25 cellular contexts compared by ENCODE assay signal in the genomic region with DNA sequence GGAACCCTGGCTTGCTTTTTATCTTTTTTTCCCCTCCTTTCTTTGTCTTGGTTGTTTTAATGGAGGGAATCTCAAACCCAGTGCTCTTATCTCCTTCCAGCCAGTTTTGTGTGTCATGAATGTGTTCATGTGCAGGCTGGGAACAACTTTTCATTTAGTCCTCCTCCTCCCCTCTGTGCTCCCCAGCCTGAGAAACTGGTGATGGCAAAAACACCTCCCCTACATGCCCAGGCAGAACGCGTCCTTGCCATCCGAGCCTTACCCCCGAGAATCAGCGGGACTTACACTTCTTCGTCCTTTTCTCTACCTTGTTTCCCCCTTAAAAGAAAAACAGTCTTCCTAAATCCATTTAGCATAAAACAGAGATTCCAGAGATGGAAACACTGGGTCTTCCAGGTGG. TPM values are rescaled to one million over a fixed set of nuclear protein-coding genes. Genes with fewer than 3 reads are reported as not detected.
A peak's percentile ranks its signal among the peaks of the same experiment; 100 is the strongest.
DNase-seq lines count a peak whose midpoint lies in the region; ATAC-seq, FAIRE-seq and TF ChIP-seq lines count a peak whose summit lies in the region.
"Had no signal": no experiment of that assay in that cellular context is flagged by ENCODE, and none has a peak within 500 bp of the region (broad histone marks: within the 10 kb centered on the region; RNA-seq: fewer than 3 reads in every experiment).

No MANE protein-coding gene starts in this region.

- peak overlapping the region; percentile 36 to 69 (median 54) for H3K27ac ChIP-seq in gastrocnemius medialis
- H3K27ac ChIP-seq in kidney (ENCODE audit: low read depth in 2 of 2, low read length in 2 of 2), result peak overlapping the region in 1 of 2 donors; percentile 44
- H3K27ac ChIP-seq: GM23248 had no signal

- H3K9ac ChIP-seq in iPS-15b (ENCODE audit: low read depth, low read length) (peak overlapping the region; percentile 37), kidney (ENCODE audit: low read length in 2 of 2) (no peak overlapping the region)
- H3K9ac ChIP-seq: GM23248 had no signal

- no peak for FAIRE-seq in kidney (lab: Jason Lieb, UNC)
- FAIRE-seq: endometrium had no signal

- TF ChIP-seq POLR2A in gastrocnemius medialis (IDR thresholded peaks at IDR 0.05), result no peak

- H3K4me1 Mint-ChIP-seq in activated T-helper 17 cell treated with anti-CD3 and anti-CD28 coated beads, Interleukin-2, amount 50 U/mL, for 72 hours, result peaks cover 8% of the 10 kb centered on the region

- H3K4me1 ChIP-seq in iPS-15b (ENCODE audit: control insufficient read depth, insufficient read depth, low read length) (no peaks in the 10 kb centered on the region), gastrocnemius medialis (peaks cover 8 to 17% of the 10 kb centered on the region in 2 donors), kidney (ENCODE audit: control insufficient read depth in 1 of 2, insufficient read depth in 1 of 2, low read depth in 1 of 2, low read length in 2 of 2) (peaks cover 8 to 12% of the 10 kb centered on the region in 2 donors)

- H3K9me3 Mint-ChIP-seq in activated T-helper 17 cell treated with anti-CD3 and anti-CD28 coated beads, Interleukin-2, amount 50 U/mL, for 72 hours, result no peaks in the 10 kb centered on the region
- H3K9me3 Mint-ChIP-seq: mesothelial cell of epicardium; natural killer cell treated with Interleukin-12 subunit alpha and Interleukin-12 subunit beta and Interleukin-15 and Interleukin-18, amount 100 ng/mL, for 72 hours; T-cell had no signal

- no peaks in the 10 kb centered on the region for H3K36me3 Mint-ChIP-seq in activated T-helper 17 cell treated with anti-CD3 and anti-CD28 coated beads, Interleukin-2, amount 50 U/mL, for 72 hours (ENCODE audit: low read depth)
- H3K36me3 Mint-ChIP-seq: mesothelial cell of epicardium; natural killer cell treated with Interleukin-12 subunit alpha and Interleukin-12 subunit beta and Interleukin-15 and Interleukin-18, amount 100 ng/mL, for 72 hours; T-cell had no signal

- TF ChIP-seq CTCF in gastrocnemius medialis (IDR thresholded peaks at IDR 0.05 in 4 of 5, conservative IDR thresholded peaks at IDR 0.05 in 1 of 5), result no peak
- no peak for TF ChIP-seq CTCF in kidney (IDR thresholded peaks at IDR 0.05; ENCODE audit: borderline replicate concordance, extremely low read depth, insufficient read depth)

- intact Hi-C loops in gastrocnemius medialis (cut with DNase I; ENCODE audit: low total_unique reads), result no loop called here
- intact Hi-C loops in kidney (cut with DNase I), result no loop called here

- H3K4me3 Mint-ChIP-seq in activated T-helper 17 cell treated with anti-CD3 and anti-CD28 coated beads, Interleukin-2, amount 50 U/mL, for 72 hours, result no peak overlapping the region
- H3K4me3 Mint-ChIP-seq: mesothelial cell of epicardium; natural killer cell treated with Interleukin-12 subunit alpha and Interleukin-12 subunit beta and Interleukin-15 and Interleukin-18, amount 100 ng/mL, for 72 hours; T-cell had no signal

- H3K9me3 ChIP-seq in iPS-15b (ENCODE audit: control insufficient read depth, insufficient read depth, low read length), result no peaks in the 10 kb centered on the region
- no peaks in the 10 kb centered on the region for H3K9me3 ChIP-seq in gastrocnemius medialis
- H3K9me3 ChIP-seq in kidney (ENCODE audit: control insufficient read depth in 1 of 2, low read length in 2 of 2), result no peaks in the 10 kb centered on the region

- no peak overlapping the region for H3K4me3 ChIP-seq in H7 (ENCODE audit: insufficient read depth, low read depth, low read length)
- H3K4me3 ChIP-seq in iPS-15b (ENCODE audit: low read depth, low read length), result no peak overlapping the region
- H3K4me3 ChIP-seq in gastrocnemius medialis, result no peak overlapping the region
- H3K4me3 ChIP-seq in kidney (ENCODE audit: low read length in 2 of 2), result no peak overlapping the region
- H3K4me3 ChIP-seq: GM23248 had no signal

- no peaks in the 10 kb centered on the region for H3K27me3 ChIP-seq in H7 (ENCODE audit: control insufficient read depth, insufficient read depth, low read length)
- H3K27me3 ChIP-seq in iPS-15b (ENCODE audit: control insufficient read depth, insufficient read depth, low read length), result no peaks in the 10 kb centered on the region
- H3K27me3 ChIP-seq in gastrocnemius medialis, result no peaks in the 10 kb centered on the region

- ATAC-seq in activated T-helper 17 cell treated with anti-CD3 and anti-CD28 coated beads, Interleukin-2, amount 50 U/mL, for 72 hours (replicated peaks), result no peak
- ATAC-seq in gastrocnemius medialis (no peak), GM21825 (IDR thresholded peaks at IDR 0.05; ENCODE audit: unreplicated experiment) (no peak), GM19395 (IDR thresholded peaks at IDR 0.05; ENCODE audit: unreplicated experiment) (no peak), GM19023 (IDR thresholded peaks at IDR 0.05; ENCODE audit: unreplicated experiment) (no peak)
- ATAC-seq: natural killer cell treated with Interleukin-12 subunit alpha and Interleukin-12 subunit beta and Interleukin-15 and Interleukin-18, amount 100 ng/mL, for 72 hours; T-cell had no signal

- H3K36me3 ChIP-seq in H7 (replicated peaks; ENCODE audit: control insufficient read depth, insufficient read depth, low read length) (no peaks in the 10 kb centered on the region), iPS-15b (ENCODE audit: control insufficient read depth, insufficient read depth, low read length) (no peaks in the 10 kb centered on the region), gastrocnemius medialis (no peaks in the 10 kb centered on the region), kidney (ENCODE audit: control insufficient read depth in 1 of 2, insufficient read depth in 2 of 2, low read length in 2 of 2) (no peaks in the 10 kb centered on the region)

- in situ Hi-C loops in gastrocnemius medialis (cut with MboI; ENCODE audit: low sequenced_read_pairs in 4 of 4), result no loop called here

- DNase-seq in H7 (peak; percentile 31), gastrocnemius medialis (no peak), kidney (no peak)
- DNase-seq: activated CD8-positive, alpha-beta memory T cell treated with anti-CD3 and anti-CD28 coated beads, Interleukin-2, amount 50 U/mL, for 48 hours; activated naive CD4-positive, alpha-beta T cell treated with Interleukin-2 at 50 U/mL for 16 hours; DND-41; GM23248; hippocampal formation; kidney glomerular epithelial cell; NCI-H1417 treated with DMSO at 0.1 percent for 48 hours; NCI-H2171; NCI-H526; SHP77 treated with DMSO at 0.1 percent for 48 hours; stimulated activated CD4-positive, alpha-beta T cell treated with anti-CD3 and anti-CD28 coated beads, Interleukin-15, amount 100 ng/mL, for 24 hours; T-cell had no signal

- H3K27ac Mint-ChIP-seq in activated T-helper 17 cell treated with anti-CD3 and anti-CD28 coated beads, Interleukin-2, amount 50 U/mL, for 72 hours, result peak overlapping the region; percentile 27
- H3K27ac Mint-ChIP-seq: mesothelial cell of epicardium had no signal

- no peaks in the 10 kb centered on the region for H3K27me3 Mint-ChIP-seq in activated T-helper 17 cell treated with anti-CD3 and anti-CD28 coated beads, Interleukin-2, amount 50 U/mL, for 72 hours
- H3K27me3 Mint-ChIP-seq: natural killer cell treated with Interleukin-12 subunit alpha and Interleukin-12 subunit beta and Interleukin-15 and Interleukin-18, amount 100 ng/mL, for 72 hours; T-cell had no signal

RNA-seq across cellular contexts. Expression of a gene that starts 10.8 kb away (rescaled TPM):
- 1.1 and 2.2 TPM in 2 replicates for total RNA-seq in H7 (2014; rRNA removed; shearing (Covaris generic))
- under 1 TPM; 0.08 to 0.82 TPM for total RNA-seq in activated T-helper 17 cell treated with anti-CD3 and anti-CD28 coated beads, Interleukin-2, amount 50 U/mL, for 72 hours
- total RNA-seq in gastrocnemius medialis (10 to 100 TPM in 3 of 4 donors, 1 to 10 TPM in 1; 3.8 to 20.3 (median 13.1) TPM), kidney (25.7 TPM)
- polyA plus RNA-seq in kidney (ENCODE audit: insufficient read depth, low read depth, low replicate concordance), result 28.2 TPM
- total RNA-seq: GM23248, OCI-LY7 had no signal

RNA-seq across cellular contexts. Expression of a gene that starts 19.8 kb away (rescaled TPM):
- 4.2 and 7.2 TPM in 2 replicates for total RNA-seq in H7 (2014; rRNA removed; shearing (Covaris generic))
- 1 to 10 TPM; 2.0 to 6.5 TPM for total RNA-seq in activated T-helper 17 cell treated with anti-CD3 and anti-CD28 coated beads, Interleukin-2, amount 50 U/mL, for 72 hours
- over 10,000 TPM in 1 of 4 donors, 1,000 to 10,000 TPM in 3; 5,017 to 11,453 (median 7,253) TPM for total RNA-seq in gastrocnemius medialis
- total RNA-seq in kidney, result 2.2 TPM
- polyA plus RNA-seq in kidney (ENCODE audit: insufficient read depth, low read depth, low replicate concordance), result 86.6 TPM
- total RNA-seq: GM23248; natural killer cell treated with Interleukin-12 subunit alpha and Interleukin-12 subunit beta and Interleukin-15 and Interleukin-18, amount 100 ng/mL, for 72 hours; pulmonary artery endothelial cell had no signal
- polyA plus RNA-seq: GM23248 had no signal

RNA-seq across cellular contexts. Expression of a gene that starts 21.3 kb away (rescaled TPM):
- total RNA-seq in H7 (2014; rRNA removed; shearing (Covaris generic)), result 51.1 and 70.7 TPM in 2 replicates
- 100 to 1,000 TPM in 1 of 2 donors, 10 to 100 TPM in 1; 75.2 to 123 TPM for total RNA-seq in activated T-helper 17 cell treated with anti-CD3 and anti-CD28 coated beads, Interleukin-2, amount 50 U/mL, for 72 hours
- 10 to 100 TPM; 19.2 to 38.3 (median 25.0) TPM for total RNA-seq in gastrocnemius medialis
- 98.7 TPM for total RNA-seq in kidney
- 36.1 TPM for polyA plus RNA-seq in kidney (ENCODE audit: insufficient read depth, low read depth, low replicate concordance)

RNA-seq across cellular contexts. Expression of a gene that starts 23.6 kb away (rescaled TPM):
- total RNA-seq in H7 (2014; rRNA removed; shearing (Covaris generic)), result 16.5 and 25.2 TPM in 2 replicates
- 10 to 100 TPM; 16.7 to 22.5 TPM for total RNA-seq in activated T-helper 17 cell treated with anti-CD3 and anti-CD28 coated beads, Interleukin-2, amount 50 U/mL, for 72 hours
- total RNA-seq in gastrocnemius medialis (10 to 100 TPM in 1 of 4 donors, 1 to 10 TPM in 3; 3.1 to 11.4 (median 6.8) TPM), kidney (8.8 TPM)
- polyA plus RNA-seq in kidney (ENCODE audit: insufficient read depth, low read depth, low replicate concordance), result 3.9 TPM

RNA-seq across cellular contexts. Expression of a gene that starts 24.3 kb away (rescaled TPM):
- 128 and 145 TPM in 2 replicates for total RNA-seq in H7 (2014; rRNA removed; shearing (Covaris generic))
- total RNA-seq in activated T-helper 17 cell treated with anti-CD3 and anti-CD28 coated beads, Interleukin-2, amount 50 U/mL, for 72 hours, result 100 to 1,000 TPM in 1 of 2 donors, 10 to 100 TPM in 1; 96.7 to 106 TPM
- total RNA-seq in gastrocnemius medialis (10 to 100 TPM; 69.8 to 88.2 (median 76.5) TPM), kidney (72.5 TPM)
- polyA plus RNA-seq in kidney (ENCODE audit: insufficient read depth, low read depth, low replicate concordance), result 61.6 TPM

Comparison
In these comparisons a context has a peak if more than half of its experiments do, and no peak if none do; other contexts are left out.
1. RNA of a gene that starts 19.8 kb away (total RNA-seq): 5,017 to 11,453 TPM in gastrocnemius medialis; 4.2 to 7.2 TPM in H7, 2.0 to 6.5 TPM in activated T-helper 17 cell treated with anti-CD3 and anti-CD28 coated beads, Interleukin-2, amount 50 U/mL, for 72 hours and 2.2 TPM in kidney (single experiment); every median in the first group is over 100 times any median in the second.